ENCODE assay signal across 9 cellular contexts in the genomic region with DNA sequence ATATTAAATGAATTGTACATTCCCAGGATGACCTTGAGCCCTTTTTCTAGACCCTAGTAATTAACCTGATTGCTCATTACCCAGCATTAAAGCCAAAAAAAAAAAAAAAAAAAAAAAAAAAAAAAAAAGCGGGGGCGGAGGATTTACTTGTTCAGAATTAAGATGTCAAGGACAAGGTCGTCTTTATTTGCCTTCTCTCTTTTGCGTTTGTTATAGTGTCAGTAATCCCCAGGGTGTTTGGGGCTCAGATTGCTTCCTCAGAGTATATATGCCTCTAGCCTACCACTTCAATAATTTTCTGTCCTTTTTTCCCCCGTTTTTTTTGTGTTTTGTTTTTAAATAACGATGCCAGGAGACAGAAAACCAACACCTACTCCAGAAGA.
A peak's percentile ranks its signal among the peaks of the same experiment; 100 is the strongest.
DNase-seq lines count a peak whose midpoint lies in the region; ATAC-seq and FAIRE-seq lines count a peak whose summit lies in the region.
"Had no signal": no experiment of that assay in that cellular context is flagged by ENCODE, and none has a peak within 500 bp of the region (broad histone marks: within the 10 kb centered on the region; RNA-seq: fewer than 3 reads in every experiment).

No MANE protein-coding gene starts in this region.

- H3K27me3 ChIP-seq in CD8-positive, alpha-beta memory T cell (ENCODE audit: insufficient read depth, low read length, poor library complexity, severe bottlenecking): no peaks in the 10 kb centered on the region

- intact Hi-C loops in sciatic nerve (cut with DNase I): loop anchor here (5.0 kb wide), 1 partner anchor 459 kb away; no protein-coding TSS in a partner anchor

- H3K9me3 ChIP-seq in CD8-positive, alpha-beta memory T cell (ENCODE audit: low read length): no peaks in the 10 kb centered on the region

- ATAC-seq in GM19328 (IDR thresholded peaks at IDR 0.05; ENCODE audit: unreplicated experiment) (peak; percentile 45), HG03342 (IDR thresholded peaks at IDR 0.05; ENCODE audit: unreplicated experiment) (peak; percentile 46), sciatic nerve (peak; percentile 10)

- peaks cover 0 to 3% (median 2%) of the 10 kb centered on the region in 3 donors for H3K36me3 Mint-ChIP-seq in CD8-positive, alpha-beta memory T cell
- H3K36me3 Mint-ChIP-seq in activated naive CD8-positive, alpha-beta T cell treated with anti-CD3 and anti-CD28 coated beads for 36 hours: peaks cover 6% of the 10 kb centered on the region

- H3K4me1 Mint-ChIP-seq in CD8-positive, alpha-beta memory T cell: peaks cover 37 to 67% (median 54%) of the 10 kb centered on the region in 3 donors
- H3K4me1 Mint-ChIP-seq in activated naive CD8-positive, alpha-beta T cell treated with anti-CD3 and anti-CD28 coated beads for 36 hours: peaks cover 38% of the 10 kb centered on the region

- peaks cover 14% of the 10 kb centered on the region for H3K4me1 ChIP-seq in CD8-positive, alpha-beta memory T cell (ENCODE audit: insufficient read depth, low read length)

- no peaks in the 10 kb centered on the region for H3K27me3 Mint-ChIP-seq in CD8-positive, alpha-beta memory T cell
- no peaks in the 10 kb centered on the region for H3K27me3 Mint-ChIP-seq in activated naive CD8-positive, alpha-beta T cell treated with anti-CD3 and anti-CD28 coated beads for 36 hours

- H3K36me3 ChIP-seq in CD8-positive, alpha-beta memory T cell (ENCODE audit: insufficient read depth, low read length): no peaks in the 10 kb centered on the region

- peak overlapping the region in 6 of 8 donors; percentile 22 to 97 (median 77) for H3K27ac Mint-ChIP-seq in CD8-positive, alpha-beta memory T cell
- peak overlapping the region; percentile 92 for H3K27ac Mint-ChIP-seq in activated naive CD8-positive, alpha-beta T cell treated with anti-CD3 and anti-CD28 coated beads for 36 hours

- peak overlapping the region; percentile 14 to 80 (median 79) for H3K4me3 Mint-ChIP-seq in CD8-positive, alpha-beta memory T cell
- H3K4me3 Mint-ChIP-seq in activated naive CD8-positive, alpha-beta T cell treated with anti-CD3 and anti-CD28 coated beads for 36 hours: peak overlapping the region; percentile 73

- no peak overlapping the region for H3K27ac ChIP-seq in CD8-positive, alpha-beta memory T cell (ENCODE audit: low read depth, low read length)

- CTCF ChIA-PET in CD8-positive, alpha-beta memory T cell (lab: Charles Lee): interaction anchor here (1.9 kb wide), 1 partner anchor 138 kb away, joined by 5 read pairs; a partner anchor contains a TSS

- H3K9me3 Mint-ChIP-seq in CD8-positive, alpha-beta memory T cell: no peaks in the 10 kb centered on the region
- H3K9me3 Mint-ChIP-seq in activated naive CD8-positive, alpha-beta T cell treated with anti-CD3 and anti-CD28 coated beads for 36 hours: peaks cover 3% of the 10 kb centered on the region

- POLR2A ChIA-PET in CD8-positive, alpha-beta memory T cell (lab: Charles Lee): interaction anchor here (1.0 to 1.3 kb wide), 2 partner anchors 67 to 139 kb away, joined by 3 to 4 read pairs; a partner anchor contains a TSS

- no peak for DNase-seq in CD8-positive, alpha-beta memory T cell
- no peak for DNase-seq in activated naive CD8-positive, alpha-beta T cell treated with anti-CD3 and anti-CD28 coated beads for 36 hours
- DNase-seq in sciatic nerve (ENCODE audit: low spot score) (no peak), SW480 (ENCODE audit: low spot score) (no peak), HTR-8/SVneo (ENCODE audit: insufficient read length, low spot score) (no peak), dedifferentiated amniotic fluid mesenchymal stem cell (ENCODE audit: extremely low spot score) (no peak)

- no peak overlapping the region for H3K4me3 ChIP-seq in CD8-positive, alpha-beta memory T cell (ENCODE audit: low read length)

- FAIRE-seq in HTR-8/SVneo (lab: Jason Lieb, UNC): no peak
- FAIRE-seq: endothelial cell of umbilical vein had no signal
